21 cellular contexts compared by ENCODE assay signal in genomic region chr9:115073456-115073855, GRCh38. TPM values are rescaled to one million over a fixed set of nuclear protein-coding genes. Genes with fewer than 3 reads are reported as not detected.
"Had no signal": no experiment of that assay in that cellular context is flagged by ENCODE, and none has a peak within 500 bp of the region (broad histone marks: within the 10 kb centered on the region; RNA-seq: fewer than 3 reads in every experiment).

No MANE protein-coding gene starts in this region.

- H3K36me3 ChIP-seq: MG63 had no signal

- DNase-seq: KBM-7, MG63, NCI-H1092, NCI-H1105 treated with DMSO at 0.1 percent for 48 hours, NCI-H1417 treated with DMSO at 0.1 percent for 48 hours, NCI-H146, NCI-H1694 treated with DMSO at 0.1 percent for 48 hours, NCI-H1930, NCI-H2081, NCI-H2107, NCI-H2171, NCI-H524, NCI-H526 treated with DMSO at 0.1 percent for 48 hours, NCI-H748 treated with DMSO at 0.1 percent for 48 hours, PC-3, Right ventricle myocardium superior, SIG-M5 had no signal

- H3K27me3 ChIP-seq: MG63, SJSA1 had no signal

- H3K9me3 ChIP-seq: MG63, SJSA1 had no signal

- H3K4me1 ChIP-seq: SJSA1 had no signal

- H3K27ac ChIP-seq: SJSA1, SK-N-MC had no signal

- ATAC-seq: Panc1, PC-3 had no signal

- H3K4me3 ChIP-seq: MG63, SJSA1, SK-N-MC had no signal

RNA-seq across cellular contexts. Expression of gene TNC, which starts 44.5 kb away (rescaled TPM):
- total RNA-seq: NCI-H460 had no signal
